Comparison of ENCODE assay signal across 22 cellular contexts in the genomic region with DNA sequence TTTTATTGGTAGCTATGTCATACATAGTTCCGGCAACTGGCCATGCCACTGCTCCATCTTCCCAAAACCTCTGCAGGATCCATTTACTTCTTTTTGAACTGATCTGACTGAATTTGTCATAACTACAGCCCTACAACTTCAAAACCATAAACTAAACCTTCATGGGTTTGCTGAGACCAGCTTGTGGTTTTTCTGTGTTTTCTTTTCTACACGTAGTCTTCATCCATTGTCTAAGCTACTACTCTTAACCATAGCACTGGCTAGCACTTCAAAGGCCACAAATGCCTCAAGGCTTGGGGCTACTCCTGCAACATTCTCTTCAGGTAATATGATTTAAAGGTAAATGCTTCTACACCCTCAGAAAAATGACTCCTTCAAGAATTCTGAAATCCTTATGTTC. TPM values are rescaled to one million over a fixed set of nuclear protein-coding genes. Genes with fewer than 3 reads are reported as not detected.
DNase-seq lines count a peak whose midpoint lies in the region; ATAC-seq and TF ChIP-seq lines count a peak whose summit lies in the region.
"Had no signal": no experiment of that assay in that cellular context is flagged by ENCODE, and none has a peak within 500 bp of the region (broad histone marks: within the 10 kb centered on the region; RNA-seq: fewer than 3 reads in every experiment).

No MANE protein-coding gene starts in this region.

- H3K36me3 ChIP-seq in CD4-positive, alpha-beta memory T cell (ENCODE audit: insufficient read depth, low read length): no peaks in the 10 kb centered on the region
- H3K36me3 ChIP-seq: brain microvascular endothelial cell, prostate gland, suprapubic skin, WERI-Rb-1 had no signal

- H3K4me3 Mint-ChIP-seq in CD4-positive, alpha-beta memory T cell: peak overlapping the region in 7 of 8 donors; percentile 49 to 80 (median 74)
- peak overlapping the region; percentile 12 for H3K4me3 Mint-ChIP-seq in activated CD4-positive, alpha-beta memory T cell treated with anti-CD3 and anti-CD28 coated beads, Interleukin-2, amount 10 ng/mL, durations not matched to agents 7 days and 5 days
- H3K4me3 Mint-ChIP-seq in effector memory CD8-positive, alpha-beta T cell: peak overlapping the region in 1 of 2 donors; percentile 74
- H3K4me3 Mint-ChIP-seq: memory B cell, nephron had no signal

- in situ Hi-C loops in GM13976 (cut with MboI; ENCODE audit: low sequenced_read_pairs, unreplicated experiment): no loop called here

- ATAC-seq in effector memory CD8-positive, alpha-beta T cell (replicated peaks): peak; percentile 27

- DNase-seq in CD4-positive, alpha-beta memory T cell: no peak
- DNase-seq in H4 (ENCODE audit: low spot score) (peak; percentile 14), GM13976 (ENCODE audit: low spot score) (no peak), Kasumi-1 (lab: John Stamatoyannopoulos, UW) (no peak), occipital lobe (lab: John Stamatoyannopoulos, UW) (no peak)
- DNase-seq in activated CD4-positive, alpha-beta memory T cell treated with anti-CD3 and anti-CD28 coated beads, Interleukin-2, amount 10 ng/mL, durations not matched to agents 7 days and 5 days: peak; percentile 30
- DNase-seq in effector memory CD8-positive, alpha-beta T cell: peak in 1 of 3 experiments; percentile 17
- DNase-seq: activated gamma-delta T cell treated with Interleukin-2 at 50 U/mL for 16 hours; brain microvascular endothelial cell; dermis blood vessel endothelial cell; foreskin fibroblast; kidney glomerular epithelial cell; NCI-H2081; NCI-H510A; stimulated activated CD4-positive, alpha-beta T cell treated with anti-CD3 and anti-CD28 coated beads, Interleukin-4, amount 100 ng/mL, for 4 hours; SW 1271; WERI-Rb-1 had no signal

- POLR2A ChIA-PET in CD4-positive, alpha-beta memory T cell (lab: Charles Lee; ENCODE audit: partially characterized antibody): interaction anchor here (1.2 to 4.7 kb wide), 5 partner anchors 8 to 47 kb away, joined by 3 to 40 read pairs (median 8); a partner anchor contains a TSS
- POLR2A ChIA-PET in activated CD4-positive, alpha-beta memory T cell treated with anti-CD3 and anti-CD28 coated beads, Interleukin-2, amount 10 ng/mL, durations not matched to agents 7 days and 5 days (lab: Charles Lee): interaction anchor here (0.7 to 4.6 kb wide), 6 partner anchors 9 to 107 kb away, joined by 3 to 48 read pairs (median 22); a partner anchor contains a TSS

- H3K27me3 Mint-ChIP-seq in CD4-positive, alpha-beta memory T cell: no peaks in the 10 kb centered on the region
- H3K27me3 Mint-ChIP-seq in activated CD4-positive, alpha-beta memory T cell treated with anti-CD3 and anti-CD28 coated beads, Interleukin-2, amount 10 ng/mL, durations not matched to agents 7 days and 5 days: no peaks in the 10 kb centered on the region
- H3K27me3 Mint-ChIP-seq in effector memory CD8-positive, alpha-beta T cell: no peaks in the 10 kb centered on the region

- peaks cover 64% of the 10 kb centered on the region for H3K4me1 ChIP-seq in CD4-positive, alpha-beta memory T cell (ENCODE audit: insufficient read depth, low read length)
- H3K4me1 ChIP-seq: prostate gland, suprapubic skin had no signal

- peak overlapping the region; percentile 52 to 90 (median 77) for H3K27ac Mint-ChIP-seq in CD4-positive, alpha-beta memory T cell
- peak overlapping the region; percentile 83 for H3K27ac Mint-ChIP-seq in activated CD4-positive, alpha-beta memory T cell treated with anti-CD3 and anti-CD28 coated beads, Interleukin-2, amount 10 ng/mL, durations not matched to agents 7 days and 5 days
- H3K27ac Mint-ChIP-seq in effector memory CD8-positive, alpha-beta T cell: peak overlapping the region in 1 of 2 donors; percentile 86
- H3K27ac Mint-ChIP-seq: memory B cell, nephron had no signal

- no peak overlapping the region for H3K27ac ChIP-seq in CD4-positive, alpha-beta memory T cell (ENCODE audit: low read depth, low read length)
- H3K27ac ChIP-seq: brain microvascular endothelial cell, prostate gland, skin epidermis, suprapubic skin, WERI-Rb-1 had no signal

- H3K36me3 Mint-ChIP-seq in CD4-positive, alpha-beta memory T cell: peaks cover 2 to 7% of the 10 kb centered on the region in 2 donors
- peaks cover 49% of the 10 kb centered on the region for H3K36me3 Mint-ChIP-seq in activated CD4-positive, alpha-beta memory T cell treated with anti-CD3 and anti-CD28 coated beads, Interleukin-2, amount 10 ng/mL, durations not matched to agents 7 days and 5 days (ENCODE audit: low read depth)
- peaks cover 4% of the 10 kb centered on the region for H3K36me3 Mint-ChIP-seq in effector memory CD8-positive, alpha-beta T cell (ENCODE audit: insufficient read depth)

- intact Hi-C loops in CD4-positive, alpha-beta memory T cell (cut with micrococcal nuclease): no loop called here

- H3K9me3 ChIP-seq in CD4-positive, alpha-beta memory T cell (ENCODE audit: control insufficient read depth in 1 of 2, low read length in 2 of 2): no peaks in the 10 kb centered on the region
- H3K9me3 ChIP-seq: prostate gland, suprapubic skin had no signal

- no peak overlapping the region for H3K4me3 ChIP-seq in CD4-positive, alpha-beta memory T cell (ENCODE audit: low read length in 2 of 2)
- H3K4me3 ChIP-seq: prostate gland, skin epidermis, suprapubic skin had no signal

- H3K4me1 Mint-ChIP-seq in CD4-positive, alpha-beta memory T cell: peaks cover 40 to 82% (median 61%) of the 10 kb centered on the region in 4 donors
- peaks cover 71% of the 10 kb centered on the region for H3K4me1 Mint-ChIP-seq in activated CD4-positive, alpha-beta memory T cell treated with anti-CD3 and anti-CD28 coated beads, Interleukin-2, amount 10 ng/mL, durations not matched to agents 7 days and 5 days
- H3K4me1 Mint-ChIP-seq in effector memory CD8-positive, alpha-beta T cell (ENCODE audit: low read depth in 2 of 2): peaks cover 37 to 65% of the 10 kb centered on the region in 2 donors
- H3K4me1 Mint-ChIP-seq: nephron had no signal

- peaks cover 0 to 4% (median 1%) of the 10 kb centered on the region in 8 donors for H3K9me3 Mint-ChIP-seq in CD4-positive, alpha-beta memory T cell
- peaks cover 21% of the 10 kb centered on the region for H3K9me3 Mint-ChIP-seq in activated CD4-positive, alpha-beta memory T cell treated with anti-CD3 and anti-CD28 coated beads, Interleukin-2, amount 10 ng/mL, durations not matched to agents 7 days and 5 days
- no peaks in the 10 kb centered on the region for H3K9me3 Mint-ChIP-seq in effector memory CD8-positive, alpha-beta T cell
- H3K9me3 Mint-ChIP-seq: memory B cell had no signal

- CTCF ChIA-PET in CD4-positive, alpha-beta memory T cell (lab: Charles Lee; ENCODE audit: partially characterized antibody): interaction anchor here (1.1 to 2.6 kb wide), 4 partner anchors 9 to 72 kb away, joined by 3 to 13 read pairs (median 8); a partner anchor contains a TSS
- CTCF ChIA-PET in activated CD4-positive, alpha-beta memory T cell treated with anti-CD3 and anti-CD28 coated beads, Interleukin-2, amount 10 ng/mL, durations not matched to agents 7 days and 5 days (lab: Charles Lee): interaction anchor here (0.8 to 3.6 kb wide), 7 partner anchors 9 to 73 kb away, joined by 3 to 22 read pairs (median 5); a partner anchor contains a TSS

- H3K27me3 ChIP-seq in CD4-positive, alpha-beta memory T cell (ENCODE audit: insufficient read depth, low read length): no peaks in the 10 kb centered on the region
- H3K27me3 ChIP-seq: brain microvascular endothelial cell, suprapubic skin had no signal

- TF ChIP-seq CTCF in GM13976 (IDR thresholded peaks at IDR 0.05; ENCODE audit: borderline replicate concordance, control extremely low read depth, extremely low read depth, insufficient read depth, missing control alignments): no peak

RNA-seq across cellular contexts. Expression of a gene that starts 9.0 kb away (rescaled TPM):
- total RNA-seq in CD4-positive, alpha-beta memory T cell: 100 to 1,000 TPM; 151 to 157 TPM
- 100 to 1,000 TPM; 133 to 158 TPM for polyA plus RNA-seq in CD4-positive, alpha-beta memory T cell
- total RNA-seq in H4 (2014; rRNA removed; shearing (Covaris generic)): 26.4 and 41.3 TPM in 2 replicates
- total RNA-seq in activated CD4-positive, alpha-beta memory T cell treated with anti-CD3 and anti-CD28 coated beads, Interleukin-2, amount 10 ng/mL, durations not matched to agents 7 days and 5 days: 100 to 1,000 TPM; 250 to 251 TPM
- total RNA-seq in occipital lobe: 285 TPM

Comparison
In these comparisons a context has a peak if more than half of its experiments do, and no peak if none do; other contexts are left out.
1. DNase-seq: peak in H4 (single experiment) and activated CD4-positive, alpha-beta memory T cell treated with anti-CD3 and anti-CD28 coated beads, Interleukin-2, amount 10 ng/mL, durations not matched to agents 7 days and 5 days (single experiment); none in CD4-positive, alpha-beta memory T cell (0 of 5), GM13976 (single experiment), Kasumi-1 (0 of 2) and occipital lobe (single experiment).